ENCODE assay signal across 17 cellular contexts in genomic region chr10:106338486-106338885, GRCh38.
"Had no signal": no experiment of that assay in that cellular context is flagged by ENCODE, and none has a peak within 500 bp of the region (broad histone marks: within the 10 kb centered on the region; RNA-seq: fewer than 3 reads in every experiment).

No MANE protein-coding gene starts in this region.

- H3K9me3 ChIP-seq: ascending aorta, sigmoid colon, thoracic aorta had no signal

- H3K4me1 ChIP-seq: ascending aorta, sigmoid colon, spleen had no signal

- H3K36me3 ChIP-seq: ascending aorta, cardiac muscle cell, sigmoid colon, spleen, thoracic aorta had no signal

- DNase-seq: activated T-cell treated with anti-CD3 and anti-CD28 coated beads, Interleukin-2, amount 50 U/mL, for 1 hour; foreskin melanocyte; hippocampal formation; left ventricle myocardium superior; mammary epithelial cell; occipital lobe; retina; sigmoid colon; spleen; stimulated activated CD4-positive, alpha-beta T cell treated with anti-CD3 and anti-CD28 coated beads, Interleukin-4, amount 100 ng/mL, for 1 hour; stimulated activated naive CD4-positive, alpha-beta T cell; T-helper 9 cell had no signal

- ATAC-seq: activated naive CD4-positive, alpha-beta T cell treated with anti-CD3 and anti-CD28 coated beads, Interleukin-2, amount 50 U/mL, for 72 hours; left ventricle myocardium superior; WTC11 had no signal

- H3K4me3 ChIP-seq: ascending aorta, cardiac muscle cell, sigmoid colon, spleen, thoracic aorta had no signal

- H3K27me3 ChIP-seq: ascending aorta, cardiac muscle cell, sigmoid colon, spleen had no signal

- H3K27ac ChIP-seq: ascending aorta, cardiac muscle cell, sigmoid colon, spleen, thoracic aorta had no signal
